18 cellular contexts compared by ENCODE assay signal in genomic region chr18:25805939-25806338, GRCh38.
A peak's percentile ranks its signal among the peaks of the same experiment; 100 is the strongest.
DNase-seq lines count a peak whose midpoint lies in the region; ATAC-seq and TF ChIP-seq lines count a peak whose summit lies in the region.
"Had no signal": no experiment of that assay in that cellular context is flagged by ENCODE, and none has a peak within 500 bp of the region (broad histone marks: within the 10 kb centered on the region; RNA-seq: fewer than 3 reads in every experiment).

No MANE protein-coding gene starts in this region.

- H4K20me1 ChIP-seq in GM23248 (ENCODE audit: insufficient read depth) (no peaks in the 10 kb centered on the region), smooth muscle cell (ENCODE audit: low read depth) (no peaks in the 10 kb centered on the region)
- H4K20me1 ChIP-seq: BLaER1 had no signal

- peak overlapping the region; percentile 78 for H3K27ac ChIP-seq in GM23248
- H3K27ac ChIP-seq in smooth muscle cell (ENCODE audit: low read depth) = peak overlapping the region; percentile 76
- H3K27ac ChIP-seq: 22Rv1, BLaER1 had no signal

- H2AFZ ChIP-seq in GM23248 (peak overlapping the region; percentile 57; the same call in 1 of the 2 replicates), smooth muscle cell (ENCODE audit: low read depth) (no peak overlapping the region)

- TF ChIP-seq CTCF in choroid plexus epithelial cell (conservative IDR thresholded peaks at IDR 0.05; ENCODE audit: low read depth, low read length) (no peak), fibroblast of mammary gland (conservative IDR thresholded peaks at IDR 0.05; ENCODE audit: control insufficient read depth, insufficient read depth, low read depth, low read length) (peak; percentile 39), smooth muscle cell (IDR thresholded peaks at IDR 0.05; ENCODE audit: borderline replicate concordance, insufficient read depth, poor library complexity, severe bottlenecking) (no peak), GM13976 (IDR thresholded peaks at IDR 0.05; ENCODE audit: borderline replicate concordance, control extremely low read depth, extremely low read depth, insufficient read depth, missing control alignments) (no peak)

- in situ Hi-C loops in GM23248 (cut with MboI) = no loop called here
- in situ Hi-C loops in GM13976 (cut with MboI; ENCODE audit: low sequenced_read_pairs, unreplicated experiment) = no loop called here

- H3K9ac ChIP-seq in GM23248 (peak overlapping the region; percentile 58), smooth muscle cell (ENCODE audit: low read depth) (no peak overlapping the region)
- H3K9ac ChIP-seq: BLaER1 had no signal

- H3K9me2 ChIP-seq in GM23248 (ENCODE audit: insufficient read depth) = no peaks in the 10 kb centered on the region

- H3K4me1 ChIP-seq in GM23248 (ENCODE audit: insufficient read depth) = peaks cover 13% of the 10 kb centered on the region; the same call in 1 of the 2 replicates
- no peaks in the 10 kb centered on the region for H3K4me1 ChIP-seq in smooth muscle cell (ENCODE audit: low read depth)
- H3K4me1 ChIP-seq: BLaER1, Caco-2 had no signal

- H3K4me2 ChIP-seq in GM23248 (ENCODE audit: unreplicated experiment) = peak overlapping the region; percentile 47
- peak overlapping the region; percentile 68 for H3K4me2 ChIP-seq in smooth muscle cell
- H3K4me2 ChIP-seq: BLaER1 had no signal

- H3K4me3 ChIP-seq in GM23248 = peak overlapping the region; percentile 19; the same call in 1 of the 2 replicates
- no peak overlapping the region for H3K4me3 ChIP-seq in choroid plexus epithelial cell (ENCODE audit: low read depth, low read length)
- no peak overlapping the region for H3K4me3 ChIP-seq in fibroblast of mammary gland (ENCODE audit: control insufficient read depth, low read depth, low read length)
- H3K4me3 ChIP-seq in smooth muscle cell = no peak overlapping the region
- H3K4me3 ChIP-seq: BLaER1 had no signal

- WGBS in GM23248 (ENCODE audit: low coverage in 1 of 2, low lambda C conversion rate in 2 of 2, missing lambda C conversion rate in 2 of 2), 2 experiments = 38 to 43% methylated on average over 4 of the region's 4 CpGs
- WGBS in smooth muscle cell (ENCODE audit: low lambda C conversion rate) = 87% methylated on average over 4 of the region's 4 CpGs

- H3K27me3 ChIP-seq in GM23248 (replicated peaks; ENCODE audit: insufficient read depth) (no peaks in the 10 kb centered on the region), smooth muscle cell (ENCODE audit: low read depth) (no peaks in the 10 kb centered on the region)
- H3K27me3 ChIP-seq: BLaER1 had no signal

- no peaks in the 10 kb centered on the region for H3K9me3 ChIP-seq in GM23248 (ENCODE audit: low read depth)
- no peaks in the 10 kb centered on the region for H3K9me3 ChIP-seq in smooth muscle cell (replicated peaks; ENCODE audit: low read depth)
- H3K9me3 ChIP-seq: BLaER1, Caco-2 had no signal

- no peak for ATAC-seq in HG03097 (IDR thresholded peaks at IDR 0.05; ENCODE audit: low FRiP score, unreplicated experiment)
- ATAC-seq: HepG2 had no signal

- H3K36me3 ChIP-seq in GM23248 (ENCODE audit: low read depth) (no peaks in the 10 kb centered on the region), smooth muscle cell (ENCODE audit: low read depth) (no peaks in the 10 kb centered on the region)
- H3K36me3 ChIP-seq: BLaER1 had no signal

- DNase-seq in GM23248 (peak; percentile 24), choroid plexus epithelial cell (ENCODE audit: low read depth) (peak; percentile 4), fibroblast of mammary gland (ENCODE audit: low read depth) (peak; percentile 66), smooth muscle cell (lab: John Stamatoyannopoulos, UW; ENCODE audit: unreplicated experiment) (no peak), GM13976 (ENCODE audit: low spot score) (no peak), NOMO-1 treated with DMSO at 0.1 percent for 48 hours (lab: John Stamatoyannopoulos, UW; ENCODE audit: unreplicated experiment) (no peak), NCI-H2196 (lab: John Stamatoyannopoulos, UW; ENCODE audit: unreplicated experiment) (no peak)
- DNase-seq: AML-193; Caco-2; CD8-positive, alpha-beta memory T cell; DND-41; GF-D8; GOT3; H9 had no signal

- H3K79me2 ChIP-seq in GM23248 (ENCODE audit: insufficient read depth) (no peaks in the 10 kb centered on the region), smooth muscle cell (ENCODE audit: low read depth) (no peaks in the 10 kb centered on the region)

- peaks cover 15% of the 10 kb centered on the region for H3F3A ChIP-seq in GM23248 (ENCODE audit: insufficient read depth)
- H3F3A ChIP-seq in smooth muscle cell (ENCODE audit: low read depth) = peaks cover 4% of the 10 kb centered on the region

Comparison
In these comparisons a context has a peak if more than half of its experiments do, and no peak if none do; other contexts are left out.
1. DNase-seq: peak in GM23248 (single experiment), choroid plexus epithelial cell (single experiment) and fibroblast of mammary gland (single experiment); none in smooth muscle cell (single experiment), GM13976 (single experiment), NOMO-1 treated with DMSO at 0.1 percent for 48 hours (single experiment) and NCI-H2196 (single experiment).